12 cellular contexts compared by ENCODE assay signal in the genomic region with DNA sequence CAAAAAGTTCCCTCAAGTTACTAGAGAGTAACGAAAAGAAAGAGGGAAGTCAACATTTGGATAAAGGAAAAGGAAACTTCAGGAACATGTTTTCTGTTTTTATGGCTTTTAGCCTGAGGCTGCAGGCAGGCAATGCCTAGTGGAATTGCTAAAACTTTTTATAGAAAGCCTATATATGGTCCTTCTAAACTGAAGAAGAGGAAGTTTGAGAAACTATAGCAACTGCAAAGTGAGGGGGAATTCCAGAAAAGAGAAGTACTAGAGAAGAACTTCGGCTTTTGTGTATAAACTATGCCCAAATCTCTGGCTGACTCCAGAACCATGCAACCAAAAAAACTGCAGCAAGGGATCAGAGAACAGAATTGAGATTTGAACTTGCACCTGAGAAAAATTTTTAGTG.
A peak's percentile ranks its signal among the peaks of the same experiment; 100 is the strongest.
DNase-seq lines count a peak whose midpoint lies in the region; ATAC-seq, FAIRE-seq and TF ChIP-seq lines count a peak whose summit lies in the region.
"Had no signal": no experiment of that assay in that cellular context is flagged by ENCODE, and none has a peak within 500 bp of the region (broad histone marks: within the 10 kb centered on the region; RNA-seq: fewer than 3 reads in every experiment).

No MANE protein-coding gene starts in this region.

- no peak for TF ChIP-seq POLR2A in GM12892 (IDR thresholded peaks at IDR 0.05; ENCODE audit: low read depth, low read length)

- ATAC-seq in GM21526 (IDR thresholded peaks at IDR 0.05; ENCODE audit: low FRiP score, unreplicated experiment) (peak; percentile 85), HG03280 (IDR thresholded peaks at IDR 0.05; ENCODE audit: unreplicated experiment) (peak; percentile 83), left lobe of liver (no peak), left cardiac atrium (no peak)
- ATAC-seq: activated T-helper 17 cell treated with anti-CD3 and anti-CD28 coated beads, Interleukin-2, amount 50 U/mL, for 72 hours had no signal

- peak; percentile 64 for FAIRE-seq in GM12892 (lab: Jason Lieb, UNC)

- DNase-seq in GM12892 (ENCODE audit: insufficient read length) (no peak), SKM-1 (lab: John Stamatoyannopoulos, UW; ENCODE audit: unreplicated experiment) (peak; percentile 78), left lobe of liver (ENCODE audit: low spot score) (no peak), left cardiac atrium (no peak)
- DNase-seq in stimulated activated naive CD4-positive, alpha-beta T cell treated with Interleukin-2 at 50 U/mL for 16 hours (lab: John Stamatoyannopoulos, UW), result no peak
- no peak for DNase-seq in activated CD8-positive, alpha-beta memory T cell treated with anti-CD3 and anti-CD28 coated beads, Interleukin-2, amount 50 U/mL, for 4 hours
- DNase-seq: CD4-positive, alpha-beta memory T cell; IMR-90; NCI-H526 had no signal

- intact Hi-C loops in left cardiac atrium (cut with DNase I), result no loop called here

Comparison
In these comparisons a context has a peak if more than half of its experiments do, and no peak if none do; other contexts are left out.
1. ATAC-seq: peak in GM21526 (single experiment) and HG03280 (single experiment); none in left lobe of liver (single experiment) and left cardiac atrium (0 of 2).